Comparison of ENCODE assay signal across 1 cellular context in the genomic region with DNA sequence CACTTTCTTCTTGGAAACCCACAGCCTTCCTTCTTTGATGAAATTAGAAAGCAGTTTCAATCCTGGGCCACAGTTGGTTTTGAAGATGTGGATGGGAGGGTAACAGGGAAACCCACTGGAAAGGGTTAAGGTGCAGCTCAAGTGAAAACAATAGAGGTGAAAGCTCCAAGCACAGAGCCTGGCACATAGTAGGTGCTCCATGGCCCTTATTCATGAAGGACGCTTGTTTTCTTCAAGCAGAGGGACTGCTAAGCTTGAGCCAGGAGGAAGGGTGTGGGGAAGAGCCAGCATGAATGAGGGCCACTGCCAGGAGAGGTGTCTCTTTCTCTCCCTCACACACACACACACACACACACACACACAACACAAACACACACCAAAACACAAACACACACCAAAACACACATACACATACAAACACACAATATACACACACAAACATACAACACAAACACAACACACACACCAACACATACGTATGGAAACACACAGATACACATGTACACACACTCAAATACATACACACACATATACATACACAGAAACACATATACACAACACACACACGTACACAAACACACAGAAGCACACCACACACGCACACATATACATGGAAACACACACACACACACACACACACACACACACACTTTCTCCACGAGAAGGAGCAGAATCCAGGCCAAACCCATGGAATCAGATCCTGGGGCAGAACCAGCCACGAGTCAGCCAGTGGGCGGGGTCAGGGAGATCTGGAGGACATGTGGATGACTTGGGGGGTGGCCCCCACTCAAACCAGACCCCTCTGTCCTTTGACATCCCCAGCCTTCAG.
TF ChIP-seq lines count a peak whose summit lies in the region.

No MANE protein-coding gene starts in this region.

TF ChIP-seq in HEK293, 187 proteins besides CTCF, POLR2A, EP300 and RAD21 (continued from another document and continues in another):
- TF ChIP-seq, protein P1, sequence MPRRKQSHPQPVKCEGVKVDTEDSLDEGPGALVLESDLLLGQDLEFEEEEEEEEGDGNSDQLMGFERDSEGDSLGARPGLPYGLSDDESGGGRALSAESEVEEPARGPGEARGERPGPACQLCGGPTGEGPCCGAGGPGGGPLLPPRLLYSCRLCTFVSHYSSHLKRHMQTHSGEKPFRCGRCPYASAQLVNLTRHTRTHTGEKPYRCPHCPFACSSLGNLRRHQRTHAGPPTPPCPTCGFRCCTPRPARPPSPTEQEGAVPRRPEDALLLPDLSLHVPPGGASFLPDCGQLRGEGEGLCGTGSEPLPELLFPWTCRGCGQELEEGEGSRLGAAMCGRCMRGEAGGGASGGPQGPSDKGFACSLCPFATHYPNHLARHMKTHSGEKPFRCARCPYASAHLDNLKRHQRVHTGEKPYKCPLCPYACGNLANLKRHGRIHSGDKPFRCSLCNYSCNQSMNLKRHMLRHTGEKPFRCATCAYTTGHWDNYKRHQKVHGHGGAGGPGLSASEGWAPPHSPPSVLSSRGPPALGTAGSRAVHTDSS (tag by site-specific recombination; IDR thresholded peaks at IDR 0.05), result no peak
- TF ChIP-seq ZNF23 (tag by site-specific recombination; IDR thresholded peaks at IDR 0.05; ENCODE audit: borderline replicate concordance) (no peak), ZNF521 (tag by site-specific recombination; IDR thresholded peaks at IDR 0.05) (no peak), MZF1 (tag by site-specific recombination; IDR thresholded peaks at IDR 0.05; ENCODE audit: borderline replicate concordance) (no peak), ZNF146 (tag by site-specific recombination; IDR thresholded peaks at IDR 0.05) (no peak), ZNF239 (tag by site-specific recombination; IDR thresholded peaks at IDR 0.05) (no peak), ZNF155 (tag by site-specific recombination; IDR thresholded peaks at IDR 0.05) (no peak), GLIS2 (tag by site-specific recombination; IDR thresholded peaks at IDR 0.05) (0 out of 2 replicates have a peak, but pooled peaks have one; percentile 24), ZNF114 (tag by site-specific recombination; IDR thresholded peaks at IDR 0.05) (0 out of 2 replicates have a peak, but pooled peaks have one; percentile 17), ZNF133 (tag by site-specific recombination; IDR thresholded peaks at IDR 0.05) (peak; percentile 20; the same call in 1 of the 2 replicates), ZFP3 (tag by site-specific recombination; IDR thresholded peaks at IDR 0.05; ENCODE audit: low read depth) (no peak), ZNF138 (tag by site-specific recombination; IDR thresholded peaks at IDR 0.05; ENCODE audit: borderline replicate concordance) (no peak), MYNN (tag by site-specific recombination; IDR thresholded peaks at IDR 0.05; ENCODE audit: borderline replicate concordance) (no peak), ZNF610 (tag by site-specific recombination; IDR thresholded peaks at IDR 0.05; ENCODE audit: borderline replicate concordance) (no peak), ZNF791 (tag by site-specific recombination; IDR thresholded peaks at IDR 0.05) (peak; percentile 64; the same call in 1 of the 2 replicates), ZNF514 (tag by site-specific recombination; IDR thresholded peaks at IDR 0.05) (no peak), ZNF274 (IDR thresholded peaks at IDR 0.05; ENCODE audit: low read length) (no peak), ZNF274 (tag by site-specific recombination; IDR thresholded peaks at IDR 0.05; ENCODE audit: borderline replicate concordance) (peak; percentile 52; the same call in 1 of the 2 replicates), ZNF776 (tag by site-specific recombination; IDR thresholded peaks at IDR 0.05; ENCODE audit: borderline replicate concordance) (no peak), GLIS1 (tag by site-specific recombination; IDR thresholded peaks at IDR 0.05) (no peak), ZBTB20 (tag by site-specific recombination; IDR thresholded peaks at IDR 0.05) (no peak), SP3 (tag by site-specific recombination; IDR thresholded peaks at IDR 0.05) (no peak), ZNF341 (tag by site-specific recombination; IDR thresholded peaks at IDR 0.05; ENCODE audit: low read depth) (no peak), ZNF544 (tag by site-specific recombination; IDR thresholded peaks at IDR 0.05) (peak; percentile 44; the same call in 1 of the 2 replicates), ZNF223 (tag by site-specific recombination; IDR thresholded peaks at IDR 0.05) (no peak), ZNF785 (tag by site-specific recombination; IDR thresholded peaks at IDR 0.05) (peak; percentile 72; the same call in 1 of the 2 replicates)
- TF ChIP-seq, protein P2, sequence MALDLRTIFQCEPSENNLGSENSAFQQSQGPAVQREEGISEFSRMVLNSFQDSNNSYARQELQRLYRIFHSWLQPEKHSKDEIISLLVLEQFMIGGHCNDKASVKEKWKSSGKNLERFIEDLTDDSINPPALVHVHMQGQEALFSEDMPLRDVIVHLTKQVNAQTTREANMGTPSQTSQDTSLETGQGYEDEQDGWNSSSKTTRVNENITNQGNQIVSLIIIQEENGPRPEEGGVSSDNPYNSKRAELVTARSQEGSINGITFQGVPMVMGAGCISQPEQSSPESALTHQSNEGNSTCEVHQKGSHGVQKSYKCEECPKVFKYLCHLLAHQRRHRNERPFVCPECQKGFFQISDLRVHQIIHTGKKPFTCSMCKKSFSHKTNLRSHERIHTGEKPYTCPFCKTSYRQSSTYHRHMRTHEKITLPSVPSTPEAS (tag by site-specific recombination; IDR thresholded peaks at IDR 0.05), result peak; percentile 87
- TF ChIP-seq, protein P3, sequence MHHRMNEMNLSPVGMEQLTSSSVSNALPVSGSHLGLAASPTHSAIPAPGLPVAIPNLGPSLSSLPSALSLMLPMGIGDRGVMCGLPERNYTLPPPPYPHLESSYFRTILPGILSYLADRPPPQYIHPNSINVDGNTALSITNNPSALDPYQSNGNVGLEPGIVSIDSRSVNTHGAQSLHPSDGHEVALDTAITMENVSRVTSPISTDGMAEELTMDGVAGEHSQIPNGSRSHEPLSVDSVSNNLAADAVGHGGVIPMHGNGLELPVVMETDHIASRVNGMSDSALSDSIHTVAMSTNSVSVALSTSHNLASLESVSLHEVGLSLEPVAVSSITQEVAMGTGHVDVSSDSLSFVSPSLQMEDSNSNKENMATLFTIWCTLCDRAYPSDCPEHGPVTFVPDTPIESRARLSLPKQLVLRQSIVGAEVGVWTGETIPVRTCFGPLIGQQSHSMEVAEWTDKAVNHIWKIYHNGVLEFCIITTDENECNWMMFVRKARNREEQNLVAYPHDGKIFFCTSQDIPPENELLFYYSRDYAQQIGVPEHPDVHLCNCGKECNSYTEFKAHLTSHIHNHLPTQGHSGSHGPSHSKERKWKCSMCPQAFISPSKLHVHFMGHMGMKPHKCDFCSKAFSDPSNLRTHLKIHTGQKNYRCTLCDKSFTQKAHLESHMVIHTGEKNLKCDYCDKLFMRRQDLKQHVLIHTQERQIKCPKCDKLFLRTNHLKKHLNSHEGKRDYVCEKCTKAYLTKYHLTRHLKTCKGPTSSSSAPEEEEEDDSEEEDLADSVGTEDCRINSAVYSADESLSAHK (tag by site-specific recombination; IDR thresholded peaks at IDR 0.05), result no peak
- TF ChIP-seq, protein P4, sequence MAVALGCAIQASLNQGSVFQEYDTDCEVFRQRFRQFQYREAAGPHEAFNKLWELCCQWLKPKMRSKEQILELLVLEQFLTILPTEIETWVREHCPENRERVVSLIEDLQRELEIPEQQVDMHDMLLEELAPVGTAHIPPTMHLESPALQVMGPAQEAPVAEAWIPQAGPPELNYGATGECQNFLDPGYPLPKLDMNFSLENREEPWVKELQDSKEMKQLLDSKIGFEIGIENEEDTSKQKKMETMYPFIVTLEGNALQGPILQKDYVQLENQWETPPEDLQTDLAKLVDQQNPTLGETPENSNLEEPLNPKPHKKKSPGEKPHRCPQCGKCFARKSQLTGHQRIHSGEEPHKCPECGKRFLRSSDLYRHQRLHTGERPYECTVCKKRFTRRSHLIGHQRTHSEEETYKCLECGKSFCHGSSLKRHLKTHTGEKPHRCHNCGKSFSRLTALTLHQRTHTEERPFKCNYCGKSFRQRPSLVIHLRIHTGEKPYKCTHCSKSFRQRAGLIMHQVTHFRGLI (tag by site-specific recombination; IDR thresholded peaks at IDR 0.05), result no peak
- TF ChIP-seq, protein P5, sequence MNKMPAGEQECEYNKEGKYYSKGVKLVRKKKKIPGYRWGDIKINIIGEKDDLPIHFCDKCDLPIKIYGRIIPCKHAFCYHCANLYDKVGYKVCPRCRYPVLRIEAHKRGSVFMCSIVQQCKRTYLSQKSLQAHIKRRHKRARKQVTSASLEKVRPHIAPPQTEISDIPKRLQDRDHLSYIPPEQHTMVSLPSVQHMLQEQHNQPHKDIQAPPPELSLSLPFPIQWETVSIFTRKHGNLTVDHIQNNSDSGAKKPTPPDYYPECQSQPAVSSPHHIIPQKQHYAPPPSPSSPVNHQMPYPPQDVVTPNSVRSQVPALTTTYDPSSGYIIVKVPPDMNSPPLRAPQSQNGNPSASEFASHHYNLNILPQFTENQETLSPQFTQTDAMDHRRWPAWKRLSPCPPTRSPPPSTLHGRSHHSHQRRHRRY (tag by site-specific recombination; IDR thresholded peaks at IDR 0.05), result no peak
- TF ChIP-seq, protein P6, sequence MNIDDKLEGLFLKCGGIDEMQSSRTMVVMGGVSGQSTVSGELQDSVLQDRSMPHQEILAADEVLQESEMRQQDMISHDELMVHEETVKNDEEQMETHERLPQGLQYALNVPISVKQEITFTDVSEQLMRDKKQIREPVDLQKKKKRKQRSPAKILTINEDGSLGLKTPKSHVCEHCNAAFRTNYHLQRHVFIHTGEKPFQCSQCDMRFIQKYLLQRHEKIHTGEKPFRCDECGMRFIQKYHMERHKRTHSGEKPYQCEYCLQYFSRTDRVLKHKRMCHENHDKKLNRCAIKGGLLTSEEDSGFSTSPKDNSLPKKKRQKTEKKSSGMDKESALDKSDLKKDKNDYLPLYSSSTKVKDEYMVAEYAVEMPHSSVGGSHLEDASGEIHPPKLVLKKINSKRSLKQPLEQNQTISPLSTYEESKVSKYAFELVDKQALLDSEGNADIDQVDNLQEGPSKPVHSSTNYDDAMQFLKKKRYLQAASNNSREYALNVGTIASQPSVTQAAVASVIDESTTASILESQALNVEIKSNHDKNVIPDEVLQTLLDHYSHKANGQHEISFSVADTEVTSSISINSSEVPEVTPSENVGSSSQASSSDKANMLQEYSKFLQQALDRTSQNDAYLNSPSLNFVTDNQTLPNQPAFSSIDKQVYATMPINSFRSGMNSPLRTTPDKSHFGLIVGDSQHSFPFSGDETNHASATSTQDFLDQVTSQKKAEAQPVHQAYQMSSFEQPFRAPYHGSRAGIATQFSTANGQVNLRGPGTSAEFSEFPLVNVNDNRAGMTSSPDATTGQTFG (tag by site-specific recombination; IDR thresholded peaks at IDR 0.05; ENCODE audit: borderline replicate concordance), result no peak
- TF ChIP-seq, protein P7, sequence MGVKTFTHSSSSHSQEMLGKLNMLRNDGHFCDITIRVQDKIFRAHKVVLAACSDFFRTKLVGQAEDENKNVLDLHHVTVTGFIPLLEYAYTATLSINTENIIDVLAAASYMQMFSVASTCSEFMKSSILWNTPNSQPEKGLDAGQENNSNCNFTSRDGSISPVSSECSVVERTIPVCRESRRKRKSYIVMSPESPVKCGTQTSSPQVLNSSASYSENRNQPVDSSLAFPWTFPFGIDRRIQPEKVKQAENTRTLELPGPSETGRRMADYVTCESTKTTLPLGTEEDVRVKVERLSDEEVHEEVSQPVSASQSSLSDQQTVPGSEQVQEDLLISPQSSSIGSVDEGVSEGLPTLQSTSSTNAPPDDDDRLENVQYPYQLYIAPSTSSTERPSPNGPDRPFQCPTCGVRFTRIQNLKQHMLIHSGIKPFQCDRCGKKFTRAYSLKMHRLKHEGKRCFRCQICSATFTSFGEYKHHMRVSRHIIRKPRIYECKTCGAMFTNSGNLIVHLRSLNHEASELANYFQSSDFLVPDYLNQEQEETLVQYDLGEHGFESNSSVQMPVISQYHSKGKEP (tag by site-specific recombination; IDR thresholded peaks at IDR 0.05), result no peak
- TF ChIP-seq, protein P8, sequence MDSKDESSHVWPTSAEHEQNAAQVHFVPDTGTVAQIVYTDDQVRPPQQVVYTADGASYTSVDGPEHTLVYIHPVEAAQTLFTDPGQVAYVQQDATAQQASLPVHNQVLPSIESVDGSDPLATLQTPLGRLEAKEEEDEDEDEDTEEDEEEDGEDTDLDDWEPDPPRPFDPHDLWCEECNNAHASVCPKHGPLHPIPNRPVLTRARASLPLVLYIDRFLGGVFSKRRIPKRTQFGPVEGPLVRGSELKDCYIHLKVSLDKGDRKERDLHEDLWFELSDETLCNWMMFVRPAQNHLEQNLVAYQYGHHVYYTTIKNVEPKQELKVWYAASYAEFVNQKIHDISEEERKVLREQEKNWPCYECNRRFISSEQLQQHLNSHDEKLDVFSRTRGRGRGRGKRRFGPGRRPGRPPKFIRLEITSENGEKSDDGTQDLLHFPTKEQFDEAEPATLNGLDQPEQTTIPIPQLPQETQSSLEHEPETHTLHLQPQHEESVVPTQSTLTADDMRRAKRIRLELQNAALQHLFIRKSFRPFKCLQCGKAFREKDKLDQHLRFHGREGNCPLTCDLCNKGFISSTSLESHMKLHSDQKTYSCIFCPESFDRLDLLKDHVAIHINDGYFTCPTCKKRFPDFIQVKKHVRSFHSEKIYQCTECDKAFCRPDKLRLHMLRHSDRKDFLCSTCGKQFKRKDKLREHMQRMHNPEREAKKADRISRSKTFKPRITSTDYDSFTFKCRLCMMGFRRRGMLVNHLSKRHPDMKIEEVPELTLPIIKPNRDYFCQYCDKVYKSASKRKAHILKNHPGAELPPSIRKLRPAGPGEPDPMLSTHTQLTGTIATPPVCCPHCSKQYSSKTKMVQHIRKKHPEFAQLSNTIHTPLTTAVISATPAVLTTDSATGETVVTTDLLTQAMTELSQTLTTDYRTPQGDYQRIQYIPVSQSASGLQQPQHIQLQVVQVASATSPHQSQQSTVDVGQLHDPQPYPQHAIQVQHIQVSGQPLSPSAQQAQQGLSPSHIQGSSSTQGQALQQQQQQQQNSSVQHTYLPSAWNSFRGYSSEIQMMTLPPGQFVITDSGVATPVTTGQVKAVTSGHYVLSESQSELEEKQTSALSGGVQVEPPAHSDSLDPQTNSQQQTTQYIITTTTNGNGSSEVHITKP (tag by site-specific recombination; IDR thresholded peaks at IDR 0.05), result no peak
- TF ChIP-seq, protein P9, sequence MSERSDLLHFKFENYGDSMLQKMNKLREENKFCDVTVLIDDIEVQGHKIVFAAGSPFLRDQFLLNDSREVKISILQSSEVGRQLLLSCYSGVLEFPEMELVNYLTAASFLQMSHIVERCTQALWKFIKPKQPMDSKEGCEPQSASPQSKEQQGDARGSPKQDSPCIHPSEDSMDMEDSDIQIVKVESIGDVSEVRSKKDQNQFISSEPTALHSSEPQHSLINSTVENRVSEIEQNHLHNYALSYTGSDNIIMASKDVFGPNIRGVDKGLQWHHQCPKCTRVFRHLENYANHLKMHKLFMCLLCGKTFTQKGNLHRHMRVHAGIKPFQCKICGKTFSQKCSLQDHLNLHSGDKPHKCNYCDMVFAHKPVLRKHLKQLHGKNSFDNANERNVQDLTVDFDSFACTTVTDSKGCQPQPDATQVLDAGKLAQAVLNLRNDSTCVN (tag by site-specific recombination; optimal IDR thresholded peaks at IDR 0.05), result peak; percentile 16
- TF ChIP-seq, protein P10, sequence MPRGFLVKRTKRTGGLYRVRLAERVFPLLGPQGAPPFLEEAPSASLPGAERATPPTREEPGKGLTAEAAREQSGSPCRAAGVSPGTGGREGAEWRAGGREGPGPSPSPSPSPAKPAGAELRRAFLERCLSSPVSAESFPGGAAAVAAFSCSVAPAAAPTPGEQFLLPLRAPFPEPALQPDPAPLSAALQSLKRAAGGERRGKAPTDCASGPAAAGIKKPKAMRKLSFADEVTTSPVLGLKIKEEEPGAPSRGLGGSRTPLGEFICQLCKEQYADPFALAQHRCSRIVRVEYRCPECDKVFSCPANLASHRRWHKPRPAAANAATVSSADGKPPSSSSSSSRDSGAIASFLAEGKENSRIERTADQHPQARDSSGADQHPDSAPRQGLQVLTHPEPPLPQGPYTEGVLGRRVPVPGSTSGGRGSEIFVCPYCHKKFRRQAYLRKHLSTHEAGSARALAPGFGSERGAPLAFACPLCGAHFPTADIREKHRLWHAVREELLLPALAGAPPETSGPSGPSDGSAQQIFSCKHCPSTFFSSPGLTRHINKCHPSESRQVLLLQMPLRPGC (tag by site-specific recombination; IDR thresholded peaks at IDR 0.05), result 0 out of 2 replicates have a peak, but pooled peaks have one; percentile 12
